Comparison of ENCODE assay signal across 8 cellular contexts in the genomic region with DNA sequence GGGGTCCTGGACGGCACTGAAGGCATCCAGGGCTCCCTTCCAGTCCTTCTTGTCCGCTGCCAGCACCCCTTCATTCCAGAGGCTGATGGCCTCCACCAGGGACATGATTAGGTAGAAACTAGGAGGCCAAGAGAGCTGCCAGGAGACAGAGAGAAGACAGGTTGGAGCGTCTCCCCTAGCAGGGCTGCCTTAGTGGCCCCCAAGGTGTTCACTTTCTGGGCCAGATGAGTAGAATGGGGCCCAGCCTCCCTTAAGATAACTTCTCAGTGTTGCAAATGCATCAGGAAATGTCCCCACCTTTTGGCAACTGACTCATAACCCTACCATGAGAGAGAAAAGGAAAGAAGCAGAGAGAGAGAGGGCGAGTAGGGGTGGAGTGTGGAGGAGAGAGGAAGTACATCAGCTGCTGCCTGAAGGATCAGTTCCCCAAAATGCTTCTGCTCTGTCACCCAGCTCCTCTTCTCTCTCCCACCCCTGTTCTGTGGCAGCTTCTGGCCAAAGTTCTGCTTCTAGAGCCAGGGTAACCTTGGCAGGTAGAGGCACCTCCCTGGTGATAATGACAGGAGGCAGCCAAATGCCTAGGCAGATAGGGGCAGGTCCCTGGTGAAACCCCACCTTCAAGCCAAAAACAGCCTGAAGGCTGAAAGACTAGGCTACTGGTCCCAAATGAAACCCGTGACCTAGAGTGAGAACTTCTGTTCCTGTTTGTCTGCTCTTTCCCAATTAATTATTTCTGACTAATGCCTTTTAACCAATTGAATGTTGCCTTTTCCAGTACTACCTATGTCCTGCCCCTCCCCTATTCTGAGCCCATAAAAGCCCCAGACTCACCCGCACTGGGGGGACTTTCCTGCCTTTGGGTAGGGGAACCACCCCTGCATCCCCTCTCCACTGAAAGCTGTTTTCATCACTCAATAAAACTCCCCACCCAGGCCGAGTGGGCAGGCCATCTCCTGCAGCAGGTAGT. TPM values are rescaled to one million over a fixed set of nuclear protein-coding genes. Genes with fewer than 3 reads are reported as not detected.
DNase-seq lines count a peak whose midpoint lies in the region; ATAC-seq and TF ChIP-seq lines count a peak whose summit lies in the region.

A gene with protein sequence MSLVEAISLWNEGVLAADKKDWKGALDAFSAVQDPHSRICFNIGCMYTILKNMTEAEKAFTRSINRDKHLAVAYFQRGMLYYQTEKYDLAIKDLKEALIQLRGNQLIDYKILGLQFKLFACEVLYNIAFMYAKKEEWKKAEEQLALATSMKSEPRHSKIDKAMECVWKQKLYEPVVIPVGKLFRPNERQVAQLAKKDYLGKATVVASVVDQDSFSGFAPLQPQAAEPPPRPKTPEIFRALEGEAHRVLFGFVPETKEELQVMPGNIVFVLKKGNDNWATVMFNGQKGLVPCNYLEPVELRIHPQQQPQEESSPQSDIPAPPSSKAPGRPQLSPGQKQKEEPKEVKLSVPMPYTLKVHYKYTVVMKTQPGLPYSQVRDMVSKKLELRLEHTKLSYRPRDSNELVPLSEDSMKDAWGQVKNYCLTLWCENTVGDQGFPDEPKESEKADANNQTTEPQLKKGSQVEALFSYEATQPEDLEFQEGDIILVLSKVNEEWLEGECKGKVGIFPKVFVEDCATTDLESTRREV (minus strand): TSS at position 235 of the 967 bp plus-strand sequence. CDS start 130 bp downstream, at position 105.

- H3K9me2 ChIP-seq in SK-N-SH, result no peaks in the 10 kb centered on the region

- CTCF ChIA-PET in SK-N-SH (lab: Yijun Ruan, JAX), result no interaction called here

- ATAC-seq in SK-N-SH treated with all-trans-retinoic acid at 6 μM for 48 hours (peak; percentile 18; the same call in 1 of the 3 replicates), HG02763 (IDR thresholded peaks at IDR 0.05; ENCODE audit: unreplicated experiment) (peak; percentile 81)

- H3K27ac ChIP-seq in SK-N-SH (ENCODE audit: low read depth in 2 of 2, low read length in 1 of 2) (no peak within 1 kb of the TSS), cingulate gyrus (ENCODE audit: low read depth, low read length) (peak within 1 kb of the TSS; percentile 47)

- no peaks in the 10 kb centered on the region for H3K4me1 ChIP-seq in SK-N-SH (ENCODE audit: control insufficient read depth in 1 of 2, insufficient read depth in 2 of 2, low read depth in 1 of 2, low read length in 1 of 2)

- no peak within 1 kb of the TSS for H3K9ac ChIP-seq in SK-N-SH

- TF ChIP-seq RAD21 in SK-N-SH (IDR thresholded peaks at IDR 0.05; ENCODE audit: low read length), result no peak

- POLR2A ChIA-PET in SK-N-SH (lab: Yijun Ruan, JAX), result no interaction called here

- no peak for TF ChIP-seq EP300 in SK-N-SH (IDR thresholded peaks at IDR 0.05; ENCODE audit: borderline replicate concordance in 1 of 2, low read depth in 1 of 2, low read length in 1 of 2)

- H2AFZ ChIP-seq in SK-N-SH (ENCODE audit: low read depth), result no peak within 1 kb of the TSS

- no peak for DNase-seq in SK-N-SH
- DNase-seq in NOMO-1 treated with dmso at 0.1 percent for 144 hours (lab: John Stamatoyannopoulos, UW; ENCODE audit: unreplicated experiment), result peak; percentile 98
- DNase-seq in posterior vena cava (ENCODE audit: low spot score), result no peak
- DNase-seq in DMS153 (lab: John Stamatoyannopoulos, UW), result no peak
- DNase-seq in midbrain (lab: John Stamatoyannopoulos, UW), result no peak

- H3K79me2 ChIP-seq in SK-N-SH (ENCODE audit: insufficient read depth), result no peaks in the 10 kb centered on the region

- no peaks in the 10 kb centered on the region for H4K20me1 ChIP-seq in SK-N-SH (ENCODE audit: insufficient read depth)

- H3K4me2 ChIP-seq in SK-N-SH, result no peak within 1 kb of the TSS

- no peak within 1 kb of the TSS for H3K4me3 ChIP-seq in SK-N-SH (ENCODE audit: low read depth in 2 of 2, low read length in 1 of 2)

- no peaks in the 10 kb centered on the region for H3K27me3 ChIP-seq in SK-N-SH (ENCODE audit: insufficient read depth)

- no peak for TF ChIP-seq CTCF in SK-N-SH (IDR thresholded peaks at IDR 0.05)

- 82% methylated on average over 7 of the region's 7 CpGs for WGBS in SK-N-SH (ENCODE audit: low lambda C conversion rate)

- H3F3A ChIP-seq in SK-N-SH (replicated peaks; ENCODE audit: insufficient read depth), result no peaks in the 10 kb centered on the region

- no peaks in the 10 kb centered on the region for H3K36me3 ChIP-seq in SK-N-SH (replicated peaks in 1 of 2; ENCODE audit: control insufficient read depth in 1 of 2, insufficient read depth in 2 of 2, low read length in 1 of 2)

- intact Hi-C loops in posterior vena cava (cut with DNase I), result no loop called here

- no peaks in the 10 kb centered on the region for H3K9me3 ChIP-seq in SK-N-SH

TF ChIP-seq in SK-N-SH treated with all-trans-retinoic acid at 6 μM for 48 hours, 23 proteins besides CTCF, POLR2A, EP300 and RAD21:
- no peak for TF ChIP-seq BACH2 (CRISPR knock-in tag; IDR thresholded peaks at IDR 0.05; ENCODE audit: borderline replicate concordance)
- TF ChIP-seq ARNTL (CRISPR knock-in tag; IDR thresholded peaks at IDR 0.05; ENCODE audit: borderline replicate concordance, low read depth), result no peak

TF ChIP-seq in SK-N-SH, 30 proteins besides CTCF, POLR2A, EP300 and RAD21:
- TF ChIP-seq, protein P1, sequence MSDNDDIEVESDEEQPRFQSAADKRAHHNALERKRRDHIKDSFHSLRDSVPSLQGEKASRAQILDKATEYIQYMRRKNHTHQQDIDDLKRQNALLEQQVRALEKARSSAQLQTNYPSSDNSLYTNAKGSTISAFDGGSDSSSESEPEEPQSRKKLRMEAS (IDR thresholded peaks at IDR 0.05; ENCODE audit: low read depth), result no peak
- TF ChIP-seq JUND (IDR thresholded peaks at IDR 0.05) (no peak), RXRA (IDR thresholded peaks at IDR 0.05; ENCODE audit: borderline replicate concordance, low read depth) (no peak), POLR2AphosphoS5 (IDR thresholded peaks at IDR 0.05; ENCODE audit: low read depth, low read length) (no peak), SIN3A (IDR thresholded peaks at IDR 0.05; ENCODE audit: borderline replicate concordance, low read depth, low read length) (no peak), NRF1 (IDR thresholded peaks at IDR 0.05; ENCODE audit: low read depth, low read length) (no peak)
TF ChIP-seq in SK-N-SH: peak in this region for 0.

RNA-seq across cellular contexts. Expression of the gene that starts here (rescaled TPM):
- polyA plus RNA-seq in SK-N-SH (2012; rRNA removed), result 2.0 and 6.0 TPM in 2 replicates
- polyA plus RNA-seq in SK-N-SH (2012; cell fraction: cytosol; rRNA removed), result 2.7 and 2.8 TPM in 2 replicates
- 2.1 and 3.1 TPM in 2 replicates for polyA plus RNA-seq in SK-N-SH (2012; cell fraction: nucleus; rRNA removed)
- total RNA-seq in posterior vena cava, result 10 to 100 TPM; 12.8 to 26.2 TPM
